In the genomic region with DNA sequence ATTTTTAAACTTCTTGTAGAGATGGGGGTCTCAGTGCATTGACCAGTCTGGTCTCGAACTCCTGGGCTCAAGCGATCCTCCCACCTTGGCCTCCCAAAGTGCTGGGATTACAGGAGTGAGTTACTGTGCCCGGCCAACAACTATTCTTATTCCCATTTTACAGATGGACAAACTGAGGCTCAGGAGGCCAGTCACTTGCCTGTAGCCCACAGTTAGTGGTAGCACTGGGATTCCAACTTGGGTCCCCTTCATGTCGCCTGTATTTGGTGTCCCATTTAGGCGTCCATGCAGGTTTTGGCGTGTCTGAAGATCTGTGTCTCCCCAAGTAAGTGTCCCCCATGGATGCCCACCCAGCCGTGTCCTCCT, we compare ENCODE assay signal across 1 cellular context.
TF ChIP-seq lines count a peak whose summit lies in the region.

No MANE protein-coding gene starts in this region.

TF ChIP-seq in IMR-90, 13 proteins besides CTCF, POLR2A, EP300 and RAD21:
- TF ChIP-seq RFX5 (IDR thresholded peaks at IDR 0.05; ENCODE audit: low read depth, low read length) (no peak), CEBPB (IDR thresholded peaks at IDR 0.05; ENCODE audit: low read depth, low read length) (no peak), MXI1 (IDR thresholded peaks at IDR 0.05; ENCODE audit: borderline replicate concordance, low read depth, low read length) (no peak), RCOR1 (IDR thresholded peaks at IDR 0.05; ENCODE audit: insufficient replicate concordance, low read length) (no peak), SMC3 (IDR thresholded peaks at IDR 0.05; ENCODE audit: low read depth, low read length) (no peak), FOS (IDR thresholded peaks at IDR 0.05; ENCODE audit: low read depth, low read length) (no peak), MAFK (IDR thresholded peaks at IDR 0.05; ENCODE audit: low read depth, low read length) (no peak), BHLHE40 (IDR thresholded peaks at IDR 0.05; ENCODE audit: low read depth, low read length) (no peak), CHD1 (IDR thresholded peaks at IDR 0.05; ENCODE audit: low read depth, low read length) (no peak), NFE2L2 (IDR thresholded peaks at IDR 0.05; ENCODE audit: low read depth, low read length) (no peak)
- TF ChIP-seq, protein P1, sequence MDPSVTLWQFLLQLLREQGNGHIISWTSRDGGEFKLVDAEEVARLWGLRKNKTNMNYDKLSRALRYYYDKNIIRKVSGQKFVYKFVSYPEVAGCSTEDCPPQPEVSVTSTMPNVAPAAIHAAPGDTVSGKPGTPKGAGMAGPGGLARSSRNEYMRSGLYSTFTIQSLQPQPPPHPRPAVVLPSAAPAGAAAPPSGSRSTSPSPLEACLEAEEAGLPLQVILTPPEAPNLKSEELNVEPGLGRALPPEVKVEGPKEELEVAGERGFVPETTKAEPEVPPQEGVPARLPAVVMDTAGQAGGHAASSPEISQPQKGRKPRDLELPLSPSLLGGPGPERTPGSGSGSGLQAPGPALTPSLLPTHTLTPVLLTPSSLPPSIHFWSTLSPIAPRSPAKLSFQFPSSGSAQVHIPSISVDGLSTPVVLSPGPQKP (IDR thresholded peaks at IDR 0.05; ENCODE audit: borderline replicate concordance, low read depth, low read length) = no peak
